19 cellular contexts compared by ENCODE assay signal in genomic region chr1:25026304-25026703, GRCh38.
"Had no signal": no experiment of that assay in that cellular context is flagged by ENCODE, and none has a peak within 500 bp of the region (broad histone marks: within the 10 kb centered on the region; RNA-seq: fewer than 3 reads in every experiment).

No MANE protein-coding gene starts in this region.

- H3K27me3 Mint-ChIP-seq: activated naive CD4-positive, alpha-beta T cell treated with anti-CD3 and anti-CD28 coated beads, Interleukin-2, amount 50 U/mL, for 24 hours; T-cell had no signal

- H3K27ac ChIP-seq: lower lobe of right lung, neutrophil, parathyroid adenoma, right lobe of liver, upper lobe of right lung had no signal

- H3K36me3 ChIP-seq: lower lobe of right lung, neutrophil, right lobe of liver, upper lobe of right lung had no signal

- H3K4me3 Mint-ChIP-seq: activated naive CD4-positive, alpha-beta T cell treated with anti-CD3 and anti-CD28 coated beads, Interleukin-2, amount 50 U/mL, for 24 hours; dendritic cell treated with granulocyte-macrophage colony-stimulating factor and Interleukin-4, amounts not matched to agents 40 ng/mL and 50 ng/mL, for 4 days; natural killer cell; T-cell had no signal

- H2AFZ ChIP-seq: parathyroid adenoma had no signal

- H3K4me1 ChIP-seq: parathyroid adenoma, right lobe of liver had no signal

- H3K4me2 ChIP-seq: SK-N-SH had no signal

- H3K9me3 ChIP-seq: lower lobe of right lung, neutrophil, right lobe of liver, SK-N-SH, upper lobe of right lung had no signal

- H3K4me3 ChIP-seq: lower lobe of right lung, right lobe of liver, upper lobe of right lung had no signal

- H3K27me3 ChIP-seq: right lobe of liver had no signal

- H3K9me3 Mint-ChIP-seq: activated naive CD4-positive, alpha-beta T cell treated with anti-CD3 and anti-CD28 coated beads, Interleukin-2, amount 50 U/mL, for 24 hours; dendritic cell treated with granulocyte-macrophage colony-stimulating factor and Interleukin-4, amounts not matched to agents 40 ng/mL and 50 ng/mL, for 4 days; natural killer cell; T-cell had no signal

- H3K9ac ChIP-seq: parathyroid adenoma, SK-N-SH had no signal

- DNase-seq: activated effector memory CD4-positive, alpha-beta T cell treated with anti-CD3 and anti-CD28 coated beads, Interleukin-2, amount 50 U/mL, for 16 hours; activated T-cell treated with anti-CD3 and anti-CD28 coated beads, Interleukin-2, amount 50 U/mL, for 1 hour; effector memory CD4-positive, alpha-beta T cell; left colon; lower lobe of right lung; natural killer cell; SK-N-SH; small intestine; stimulated activated CD4-positive, alpha-beta T cell treated with anti-CD3 and anti-CD28 coated beads, Interleukin-15, amount 100 ng/mL, for 24 hours; stimulated activated CD4-positive, alpha-beta T cell treated with anti-CD3 and anti-CD28 coated beads, Interleukin-2, amount 100 ng/mL, for 48 hours; T-cell; T-helper 9 cell; upper lobe of right lung had no signal

- H3K27ac Mint-ChIP-seq: natural killer cell had no signal

- H3K79me2 ChIP-seq: parathyroid adenoma had no signal

- H3K36me3 Mint-ChIP-seq: activated naive CD4-positive, alpha-beta T cell treated with anti-CD3 and anti-CD28 coated beads, Interleukin-2, amount 50 U/mL, for 24 hours; natural killer cell; T-cell had no signal

- H3K9me2 ChIP-seq: SK-N-SH had no signal

- ATAC-seq: activated CD4-positive, CD25-positive, alpha-beta regulatory T cell treated with anti-CD3 and anti-CD28 coated beads, Interleukin-2, amount 50 U/mL, for 24 hours; left colon; lower lobe of right lung; natural killer cell; right lobe of liver; T-cell; upper lobe of right lung had no signal
